ENCODE assay signal across 8 cellular contexts in genomic region chr9:129336130-129336528, GRCh38.
DNase-seq lines count a peak whose midpoint lies in the region; ATAC-seq and TF ChIP-seq lines count a peak whose summit lies in the region.

No MANE protein-coding gene starts in this region.

- in situ Hi-C loops in gastrocnemius medialis (cut with MboI; ENCODE audit: low sequenced_read_pairs in 4 of 4): no loop called here

- TF ChIP-seq POLR2A in gastrocnemius medialis (IDR thresholded peaks at IDR 0.05): no peak

- peak overlapping the region; percentile 55 for H3K9ac ChIP-seq in ES-I3 (ENCODE audit: low read depth, low read length)

- H3K36me3 ChIP-seq in ES-I3 (ENCODE audit: insufficient read depth, low read length) (no peaks in the 10 kb centered on the region), gastrocnemius medialis (no peaks in the 10 kb centered on the region)

- ATAC-seq in gastrocnemius medialis (no peak), GM19452 (IDR thresholded peaks at IDR 0.05; ENCODE audit: unreplicated experiment) (no peak), GM18517 (IDR thresholded peaks at IDR 0.05; ENCODE audit: unreplicated experiment) (no peak)

- CTCF ChIA-PET in GM10248 (lab: Yijun Ruan, JAX): interaction anchor here (0.6 to 2.3 kb wide), 2 partner anchors 11 kb away, joined by 3 to 4 read pairs; no protein-coding TSS in a partner anchor

- H3K4me1 ChIP-seq in ES-I3 (ENCODE audit: insufficient read depth, low read length) (peaks cover 41% of the 10 kb centered on the region), gastrocnemius medialis (peaks cover 14 to 19% of the 10 kb centered on the region in 2 donors)

- peaks cover 3 to 10% (median 8%) of the 10 kb centered on the region in 3 donors for H3K27me3 ChIP-seq in gastrocnemius medialis

- DNase-seq in foreskin fibroblast (peak; percentile 44 to 65), gastrocnemius medialis (no peak), NCI-H2107 (lab: John Stamatoyannopoulos, UW) (no peak), GM10248 (ENCODE audit: extremely low spot score) (no peak)

- H3K4me3 ChIP-seq in foreskin fibroblast (ENCODE audit: low read depth in 1 of 2, low read length in 2 of 2) (no peak overlapping the region), gastrocnemius medialis (peak overlapping the region in 3 of 4 donors; percentile 41 to 63 (median 55))

- intact Hi-C loops in gastrocnemius medialis (cut with DNase I; ENCODE audit: low total_unique reads): no loop called here

- TF ChIP-seq CTCF in VCaP (conservative IDR thresholded peaks at IDR 0.05) (no peak), foreskin fibroblast (IDR thresholded peaks at IDR 0.05; ENCODE audit: low read depth, low read length) (no peak), gastrocnemius medialis (IDR thresholded peaks at IDR 0.05 in 4 of 5, conservative IDR thresholded peaks at IDR 0.05 in 1 of 5) (no peak), GM10248 (IDR thresholded peaks at IDR 0.05; ENCODE audit: control extremely low read depth, extremely low read depth, low read depth, missing control alignments) (no peak)

- POLR2A ChIA-PET in GM10248 (lab: Yijun Ruan, JAX): no interaction called here

- H3K9me3 ChIP-seq in ES-I3 (ENCODE audit: control insufficient read depth, insufficient read depth, low read length): no peaks in the 10 kb centered on the region
- no peaks in the 10 kb centered on the region for H3K9me3 ChIP-seq in gastrocnemius medialis

- H3K27ac ChIP-seq in VCaP: peak overlapping the region; percentile 96
- peak overlapping the region in 3 of 4 donors; percentile 26 to 49 (median 39) for H3K27ac ChIP-seq in gastrocnemius medialis

Comparison
In these comparisons a context has a peak if more than half of its experiments do, and no peak if none do; other contexts are left out.
1. DNase-seq: peak in foreskin fibroblast (2 of 2); none in gastrocnemius medialis (0 of 2), NCI-H2107 (single experiment) and GM10248 (single experiment).
2. H3K4me3 ChIP-seq: peak in gastrocnemius medialis (3 of 4); none in foreskin fibroblast (0 of 2).